1 cellular context compared by ENCODE assay signal in the genomic region with DNA sequence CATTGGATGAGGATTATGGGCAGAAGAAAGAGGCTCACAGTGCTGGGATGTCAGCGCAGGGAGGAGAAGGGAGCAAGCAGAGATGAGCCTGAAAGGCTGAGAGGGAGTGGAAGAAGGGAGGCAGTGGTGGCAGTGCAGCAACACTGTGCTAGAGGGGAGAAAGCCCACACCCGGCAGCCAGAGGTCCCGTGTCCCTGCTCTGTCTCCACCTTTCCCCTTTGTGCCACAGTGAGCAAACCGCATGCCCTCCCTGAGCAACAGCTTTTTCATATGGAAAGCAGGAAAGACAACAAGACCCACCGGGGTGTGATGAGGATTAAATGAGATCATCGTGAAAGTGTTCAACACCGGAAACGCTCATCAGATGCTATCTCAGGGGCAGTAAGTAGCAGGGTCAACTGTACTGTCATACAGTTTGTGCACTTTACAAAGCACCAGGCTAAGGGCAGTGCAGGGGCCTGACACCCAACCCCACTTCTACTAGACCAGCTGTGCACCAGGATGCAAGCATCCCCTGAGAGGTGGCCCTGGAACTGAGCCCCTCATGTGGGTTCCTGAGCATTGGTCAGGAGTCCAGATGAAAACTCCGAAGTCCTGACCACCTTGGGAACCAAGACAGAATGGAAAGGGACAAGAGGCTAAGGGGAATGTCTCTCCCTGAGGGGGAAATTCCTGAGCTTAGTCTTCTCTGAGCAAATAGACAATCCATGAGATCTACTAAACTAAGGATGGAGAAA.
TF ChIP-seq lines count a peak whose summit lies in the region.

No MANE protein-coding gene starts in this region.

TF ChIP-seq in HCT116, 20 proteins besides CTCF, POLR2A, EP300 and RAD21:
- TF ChIP-seq EZH2 (IDR thresholded peaks at IDR 0.05): no peak
- no peak for TF ChIP-seq EZH2phosphoT487 (IDR thresholded peaks at IDR 0.05; ENCODE audit: borderline replicate concordance)
- no peak for TF ChIP-seq REST (IDR thresholded peaks at IDR 0.05; ENCODE audit: low read depth)
- TF ChIP-seq JUND (IDR thresholded peaks at IDR 0.05): no peak
- TF ChIP-seq MAX (IDR thresholded peaks at IDR 0.05): no peak
- no peak for TF ChIP-seq POLR2AphosphoS5 (IDR thresholded peaks at IDR 0.05; ENCODE audit: low read depth, low read length)
- no peak for TF ChIP-seq SIN3A (IDR thresholded peaks at IDR 0.05; ENCODE audit: low read depth)
- TF ChIP-seq EGR1 (IDR thresholded peaks at IDR 0.05; ENCODE audit: low read depth): no peak
